33 cellular contexts compared by ENCODE assay signal in the genomic region with DNA sequence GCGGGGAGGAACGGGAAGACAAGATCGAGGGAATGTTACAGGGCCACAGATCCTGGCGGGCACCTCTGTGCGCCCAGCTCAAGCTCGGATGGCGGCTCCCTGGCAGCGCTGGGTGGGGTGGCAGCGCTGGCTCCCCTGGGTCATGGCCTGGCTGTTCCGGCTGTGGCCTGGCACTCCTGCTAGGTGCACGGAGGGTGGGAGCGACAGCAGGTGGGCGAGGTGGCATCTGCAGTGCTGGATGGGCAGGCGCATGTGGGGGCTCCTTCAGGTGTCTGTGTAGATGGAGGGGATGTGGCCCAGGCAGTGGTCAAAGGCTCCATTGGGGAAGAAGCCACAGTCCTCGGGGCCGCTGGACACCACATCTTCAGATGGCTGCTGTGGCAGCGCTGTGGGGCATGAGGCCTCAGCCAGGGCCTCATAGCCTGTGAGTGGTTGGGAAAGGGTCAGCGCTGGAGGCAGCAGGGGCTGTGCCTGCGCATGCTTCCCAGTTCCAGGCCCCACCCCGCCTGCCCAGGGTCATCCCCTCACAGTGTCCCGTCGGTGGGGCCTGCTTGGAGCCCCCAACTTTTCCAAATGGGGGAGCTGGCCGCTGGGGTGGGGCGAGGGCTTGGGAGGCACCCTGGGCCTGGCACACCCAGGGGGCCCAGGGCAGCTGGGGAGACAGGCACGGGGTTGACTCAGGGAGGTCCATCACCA. TPM values are rescaled to one million over a fixed set of nuclear protein-coding genes. Genes with fewer than 3 reads are reported as not detected.
A peak's percentile ranks its signal among the peaks of the same experiment; 100 is the strongest.
DNase-seq lines count a peak whose midpoint lies in the region; ATAC-seq, FAIRE-seq and TF ChIP-seq lines count a peak whose summit lies in the region.
"Had no signal": no experiment of that assay in that cellular context is flagged by ENCODE, and none has a peak within 500 bp of the region (broad histone marks: within the 10 kb centered on the region; RNA-seq: fewer than 3 reads in every experiment).

No MANE protein-coding gene starts in this region.

- H3K18ac ChIP-seq in H1 (ENCODE audit: extremely low read depth, low read length): no peak overlapping the region; the same call in 1 of the 2 replicates
- H3K18ac ChIP-seq in neuronal stem cell (ENCODE audit: low read length): peak overlapping the region; percentile 92

- no peak for TF ChIP-seq RAD21 in H1 (IDR thresholded peaks at IDR 0.05 in 1 of 2, conservative IDR thresholded peaks at IDR 0.05 in 1 of 2; ENCODE audit: low read depth in 2 of 2, low read length in 2 of 2)

- H2BK15ac ChIP-seq in H1 (ENCODE audit: low read length) (0 out of 2 replicates have a peak overlapping the region, but pooled peaks have one; percentile 46), neuronal stem cell (ENCODE audit: low read length) (peak overlapping the region; percentile 98)

- H3K79me1 ChIP-seq in H1 (ENCODE audit: low read depth, low read length): no peaks in the 10 kb centered on the region
- H3K79me1 ChIP-seq in neuronal stem cell (ENCODE audit: low read depth, low read length): no peaks in the 10 kb centered on the region

- H3K4me1 ChIP-seq in NT2/D1 (ENCODE audit: insufficient read depth, insufficient read length) (peaks cover 66% of the 10 kb centered on the region), H1 (replicated peaks in 1 of 4; ENCODE audit: control insufficient read depth in 3 of 4, insufficient read depth in 4 of 4, low read length in 3 of 4) (peaks cover 0 to 32% (median 11%) of the 10 kb centered on the region in 4 experiments; a peak in 6 of 7 replicates), neuronal stem cell (ENCODE audit: control insufficient read depth in 2 of 2, insufficient read depth in 1 of 2, low read depth in 1 of 2, low read length in 2 of 2) (peaks cover 16 to 43% of the 10 kb centered on the region in 2 donors)
- H3K4me1 ChIP-seq: BE2C had no signal

- H3K23ac ChIP-seq in H1 (ENCODE audit: insufficient read length) (no peak overlapping the region), neuronal stem cell (ENCODE audit: low read depth, low read length, poor library complexity) (peak overlapping the region; percentile 63)

- H4K8ac ChIP-seq in H1 (ENCODE audit: extremely low read depth, insufficient read depth, low read length) (peak overlapping the region; percentile 65; the same call in 1 of the 2 replicates), neuronal stem cell (ENCODE audit: low read depth, low read length) (no peak overlapping the region)

- CTCF ChIA-PET in H1 (lab: Charles Lee; ENCODE audit: partially characterized antibody): interaction anchor here (0.9 to 2.4 kb wide), 7 partner anchors 12 to 87 kb away, joined by 3 to 10 read pairs (median 5); no protein-coding TSS in a partner anchor

- H3K36me3 ChIP-seq in NT2/D1 (ENCODE audit: insufficient read depth, insufficient read length, low read length) (no peaks in the 10 kb centered on the region), H1 (ENCODE audit: control insufficient read depth in 2 of 4, insufficient read depth in 4 of 4, low read length in 3 of 4) (no peaks in the 10 kb centered on the region), neuronal stem cell (replicated peaks in 1 of 2; ENCODE audit: control insufficient read depth in 2 of 2, insufficient read depth in 2 of 2, low read length in 2 of 2) (no peaks in the 10 kb centered on the region)
- H3K36me3 ChIP-seq: BE2C, BLaER1 had no signal

- ATAC-seq in Right ventricle myocardium superior (ENCODE audit: poor library complexity) (no peak), left cardiac atrium (no peak), HG02610 (IDR thresholded peaks at IDR 0.05; ENCODE audit: unreplicated experiment) (no peak)
- ATAC-seq in stimulated activated naive CD8-positive, alpha-beta T cell treated with anti-CD3 and anti-CD28 coated beads, Interleukin-15, Interleukin-2, amounts not matched to agents 100 U/mL and 50 U/mL, for 24 hours: no peak
- ATAC-seq: GM12878 had no signal

- peak overlapping the region; percentile 60; the same call in 1 of the 2 replicates for H2BK12ac ChIP-seq in H1 (ENCODE audit: low read depth, low read length)
- H2BK12ac ChIP-seq in neuronal stem cell (ENCODE audit: low read length): peak overlapping the region; percentile 88

- intact Hi-C loops in Right ventricle myocardium superior (cut with DNase I): no loop called here
- intact Hi-C loops in left cardiac atrium (cut with DNase I): no loop called here

- peaks cover 3% of the 10 kb centered on the region for H3K27me3 ChIP-seq in NT2/D1 (ENCODE audit: insufficient read depth, insufficient read length)
- no peaks in the 10 kb centered on the region for H3K27me3 ChIP-seq in H1 (replicated peaks in 1 of 4; ENCODE audit: control insufficient read depth in 3 of 4, extremely low read depth in 1 of 4, insufficient read depth in 3 of 4, low read length in 3 of 4)
- peaks cover 0 to 25% (median 0%) of the 10 kb centered on the region in 3 experiments for H3K27me3 ChIP-seq in neuronal stem cell (ENCODE audit: control insufficient read depth in 3 of 3, insufficient read depth in 3 of 3, low read depth in 1 of 3, low read length in 3 of 3)
- H3K27me3 ChIP-seq: BE2C, BLaER1 had no signal

- H3K9ac ChIP-seq in NT2/D1 (ENCODE audit: insufficient read length, low read depth) (peak overlapping the region; percentile 46), H1 (replicated peaks in 1 of 4; ENCODE audit: extremely low read depth in 1 of 4, low read depth in 3 of 4, low read length in 3 of 4) (no peak overlapping the region), neuronal stem cell (ENCODE audit: low read depth, low read length, poor library complexity) (peak overlapping the region; percentile 74)
- H3K9ac ChIP-seq: BLaER1 had no signal

- H2BK120ac ChIP-seq in H1 (replicated peaks; ENCODE audit: low read depth, low read length): no peak overlapping the region
- peak overlapping the region; percentile 85 for H2BK120ac ChIP-seq in neuronal stem cell (ENCODE audit: low read depth, low read length)

- no peak overlapping the region for H3K14ac ChIP-seq in H1 (ENCODE audit: insufficient read length)
- H3K14ac ChIP-seq in neuronal stem cell (ENCODE audit: low read length): peak overlapping the region; percentile 91

- no peaks in the 10 kb centered on the region for H3K23me2 ChIP-seq in H1 (ENCODE audit: low read depth, low read length)

- POLR2A ChIA-PET in H1 (lab: Charles Lee; ENCODE audit: partially characterized antibody): interaction anchor here (1.2 kb wide), 1 partner anchor 179 kb away, joined by 3 read pairs; no protein-coding TSS in a partner anchor

- no peak overlapping the region for H3K4me2 ChIP-seq in H1 (ENCODE audit: insufficient read depth in 1 of 2, low read depth in 2 of 2, low read length in 2 of 2)
- H3K4me2 ChIP-seq in neuronal stem cell (ENCODE audit: insufficient read depth, low read length, poor library complexity, severe bottlenecking): no peak overlapping the region
- H3K4me2 ChIP-seq: BLaER1 had no signal

- no peak overlapping the region for H3K27ac ChIP-seq in H1 (ENCODE audit: low read depth, low read length)
- H3K27ac ChIP-seq in neuronal stem cell (replicated peaks; ENCODE audit: low read length): no peak overlapping the region
- H3K27ac ChIP-seq: BLaER1 had no signal

- no peaks in the 10 kb centered on the region for H3K9me3 ChIP-seq in NT2/D1 (ENCODE audit: insufficient read depth, low read length)
- no peaks in the 10 kb centered on the region for H3K9me3 ChIP-seq in H1 (ENCODE audit: insufficient read depth in 2 of 2, low read depth in 1 of 2, low read length in 1 of 2)
- H3K9me3 ChIP-seq in neuronal stem cell (replicated peaks in 1 of 2; ENCODE audit: control insufficient read depth in 2 of 2, insufficient read depth in 1 of 2, low read depth in 1 of 2, low read length in 2 of 2): no peaks in the 10 kb centered on the region
- H3K9me3 ChIP-seq: BE2C, BLaER1 had no signal

- H3K79me2 ChIP-seq in H1 (ENCODE audit: control insufficient read depth in 1 of 2, insufficient read depth in 2 of 2, low read length in 2 of 2): no peaks in the 10 kb centered on the region

- no peak for TF ChIP-seq EP300 in H1 (IDR thresholded peaks at IDR 0.05; ENCODE audit: borderline replicate concordance in 1 of 2, low read depth in 2 of 2, low read length in 2 of 2)

- WGBS in H1 (ENCODE audit: extremely low coverage in 1 of 2, insufficient coverage in 1 of 2, insufficient read length in 1 of 2, insufficient replicate concordance in 2 of 2, low coverage in 1 of 2, low lambda C conversion rate in 2 of 2, missing lambda C conversion rate in 1 of 2), 2 experiments: 95% methylated on average over 23 of the region's 25 CpGs; no CpG with 5 or more reads in 1 of the 2 experiments
- no CpG with 5 or more reads among the region's 25 CpGs for WGBS in neuronal stem cell (ENCODE audit: extremely low coverage in 2 of 2, insufficient read length in 2 of 2, insufficient replicate concordance in 1 of 2), 2 donors

- H2BK20ac ChIP-seq in H1 (ENCODE audit: low read length): 0 out of 2 replicates have a peak overlapping the region, but pooled peaks have one; percentile 48

- DNase-seq in Right ventricle myocardium superior (peak; percentile 24), left cardiac atrium (no peak), NT2/D1 (ENCODE audit: low read depth, low spot score) (no peak), H1 (ENCODE audit: low read depth in 1 of 2, low spot score in 2 of 2) (no peak), neuronal stem cell (ENCODE audit: low spot score) (no peak)
- DNase-seq in stimulated activated CD4-positive, alpha-beta T cell treated with anti-CD3 and anti-CD28 coated beads, Interleukin-4, amount 100 ng/mL, for 1 hour: no peak
- no peak for DNase-seq in stimulated activated naive CD8-positive, alpha-beta T cell treated with anti-CD3 and anti-CD28 coated beads, Interleukin-15, Interleukin-2, amounts not matched to agents 100 U/mL and 50 U/mL, for 24 hours
- DNase-seq: 8988T; ACHN; BE2C; C1 segment of cervical spinal cord; CD4-positive, alpha-beta memory T cell; CD4-positive, CD25-positive, alpha-beta regulatory T cell; CD8-positive, alpha-beta memory T cell; COR-L47; DMS 273 treated with DMSO at 0.1 percent for 48 hours; DMS153; DMS53; DMS79; DND-41; EL; GDM1 had no signal

- H3K4ac ChIP-seq in H1 (replicated peaks; ENCODE audit: insufficient read length, low read depth, low read length) (no peak overlapping the region), neuronal stem cell (ENCODE audit: low read length) (peak overlapping the region; percentile 80)

- no peak for TF ChIP-seq POLR2A in H1 (IDR thresholded peaks at IDR 0.05; ENCODE audit: control extremely low read depth in 1 of 2, low read depth in 2 of 2, low read length in 2 of 2)

- FAIRE-seq in H1 (lab: Jason Lieb, UNC): no peak
- FAIRE-seq: A204.1, GM12878, GM12892, GM18507 had no signal

- H4K91ac ChIP-seq in H1 (replicated peaks; ENCODE audit: insufficient read length, low read length) (peak overlapping the region; percentile 49), neuronal stem cell (ENCODE audit: low read depth, low read length, poor library complexity) (no peak overlapping the region)

- H2AK5ac ChIP-seq in H1 (ENCODE audit: low read depth, low read length) (no peak overlapping the region), neuronal stem cell (ENCODE audit: low read depth, low read length) (peak overlapping the region; percentile 99)

- H2AFZ ChIP-seq in H1 (ENCODE audit: low read length) (no peak overlapping the region), neuronal stem cell (ENCODE audit: low read length) (no peak overlapping the region)

- H3K4me3 ChIP-seq in NT2/D1 (ENCODE audit: insufficient read length, low read depth) (no peak overlapping the region), H1 (ENCODE audit: extremely low read depth in 1 of 4, insufficient read depth in 2 of 4, low read depth in 3 of 4, low read length in 4 of 4) (no peak overlapping the region), neuronal stem cell (ENCODE audit: low read length in 2 of 2) (no peak overlapping the region)
- H3K4me3 ChIP-seq: BLaER1, GM12878 had no signal

- TF ChIP-seq CTCF in H1 (IDR thresholded peaks at IDR 0.05; ENCODE audit: control extremely low read depth in 1 of 3, insufficient read depth in 1 of 3, low read depth in 1 of 3, low read length in 3 of 3): no peak

- H3K56ac ChIP-seq in H1 (replicated peaks; ENCODE audit: insufficient read length, low read depth, low read length): no peak overlapping the region

- H4K5ac ChIP-seq in H1 (ENCODE audit: insufficient read length, low read depth, low read length): no peak overlapping the region

- H2BK5ac ChIP-seq in H1 (ENCODE audit: low read depth, low read length): 0 out of 2 replicates have a peak overlapping the region, but pooled peaks have one; percentile 44
- H2BK5ac ChIP-seq in neuronal stem cell (ENCODE audit: low read length): no peak overlapping the region

- no peaks in the 10 kb centered on the region for H4K20me1 ChIP-seq in H1 (replicated peaks in 1 of 2; ENCODE audit: control insufficient read depth in 1 of 2, insufficient read depth in 2 of 2, low read length in 2 of 2)
- H4K20me1 ChIP-seq: BLaER1 had no signal

RNA-seq across cellular contexts. Expression of gene DMRTB1, which starts 47.3 kb away (rescaled TPM):
- not detected for total RNA-seq in Right ventricle myocardium superior
- total RNA-seq in left cardiac atrium: not detected
- total RNA-seq in H1 (2021; fragmentation: NEBNext Ultra II Directional; extraction: Animal tissue kit (Norgen Biotek cat#: 25700)): 0.17 and 0.35 TPM in 2 replicates
- polyA plus RNA-seq in H1 (2011; rRNA removed): 0.06 and 0.22 TPM in 2 replicates
- 0.14 TPM for polyA plus RNA-seq in H1 (2011; cell fraction: cytosol; rRNA removed)
- not detected for polyA plus RNA-seq in H1 (2011; cell fraction: nucleus; rRNA removed)
- 0.11 to 0.15 TPM in 2 of 4 replicates, not detected in the others for polyA plus RNA-seq in H1 (2012, experiment 1 of 2)
- polyA plus RNA-seq in H1 (2012, experiment 2 of 2): not detected
- 0.49 TPM for polyA plus RNA-seq in H1 (2013, experiment 1 of 2)
- 0.40 TPM for polyA plus RNA-seq in H1 (2013, experiment 2 of 2)
- polyA minus RNA-seq in H1 (2011; rRNA and poly(A)+ RNA removed): not detected in 2 replicates
- polyA minus RNA-seq in H1 (2011; cell fraction: cytosol; rRNA and poly(A)+ RNA removed): not detected
- polyA minus RNA-seq in H1 (2011; cell fraction: nucleus; rRNA and poly(A)+ RNA removed): not detected
- 0.03 TPM for polyA plus RNA-seq in neuronal stem cell (2013, experiment 1 of 2)
- not detected for polyA plus RNA-seq in neuronal stem cell (2013, experiment 2 of 2)
- total RNA-seq: A673; CD4-positive, alpha-beta memory T cell; CD4-positive, CD25-positive, alpha-beta regulatory T cell; CD8-positive, alpha-beta memory T cell; Daoy; G401; GM12878 had no signal
- polyA plus RNA-seq: AG04450; CD14-positive monocyte; CD4-positive, alpha-beta memory T cell; CD4-positive, CD25-positive, alpha-beta regulatory T cell; CD8-positive, alpha-beta memory T cell; GM12878 had no signal

Comparison
In these comparisons a context has a peak if more than half of its experiments do, and no peak if none do; other contexts are left out.
1. H3K9ac ChIP-seq: peak in NT2/D1 (single experiment) and neuronal stem cell (single experiment); none in H1 (0 of 4).